ENCODE assay signal across 18 cellular contexts in the genomic region with DNA sequence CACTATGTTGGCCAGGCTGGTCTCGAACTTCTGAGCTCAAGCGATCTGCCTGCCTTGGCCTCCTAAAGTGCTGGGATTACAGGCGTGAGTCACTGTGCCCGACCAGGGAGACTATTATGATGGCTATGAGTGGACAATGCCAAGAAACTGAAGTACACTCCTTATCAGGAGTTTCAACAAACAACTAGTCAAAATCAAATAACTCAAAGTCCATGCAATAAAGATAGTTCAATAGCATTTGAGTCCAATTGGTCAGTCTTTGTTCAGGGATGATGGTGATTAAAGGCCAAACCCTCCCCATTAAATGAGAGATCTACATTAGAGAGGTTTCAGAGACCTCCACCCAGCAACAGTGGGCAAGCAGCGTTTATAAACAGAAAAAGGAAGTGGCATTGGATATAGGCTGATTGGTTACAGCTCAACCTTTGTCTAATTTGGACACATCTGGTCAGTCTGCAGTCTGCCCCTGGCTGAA. TPM values are rescaled to one million over a fixed set of nuclear protein-coding genes. Genes with fewer than 3 reads are reported as not detected.
DNase-seq lines count a peak whose midpoint lies in the region; ATAC-seq, FAIRE-seq and TF ChIP-seq lines count a peak whose summit lies in the region.
"Had no signal": no experiment of that assay in that cellular context is flagged by ENCODE, and none has a peak within 500 bp of the region (broad histone marks: within the 10 kb centered on the region; RNA-seq: fewer than 3 reads in every experiment).

No MANE protein-coding gene starts in this region.

- H3K18ac ChIP-seq in IMR-90 (ENCODE audit: low read depth, low read length), result no peak overlapping the region

- in situ Hi-C loops in IMR-90 (cut with MboI; ENCODE audit: low sequenced_read_pairs) (no loop called here), K562 (cut with MboI) (no loop called here)

- no peak overlapping the region for H2BK20ac ChIP-seq in IMR-90 (ENCODE audit: low read depth, low read length)

- H2AK9ac ChIP-seq in IMR-90 (replicated peaks; ENCODE audit: low read depth, low read length, poor library complexity), result no peak overlapping the region

- TF ChIP-seq POLR2A in IMR-90 (IDR thresholded peaks at IDR 0.05; ENCODE audit: low read depth, low read length) (no peak), K562 (conservative IDR thresholded peaks at IDR 0.05) (no peak), stomach (IDR thresholded peaks at IDR 0.05) (no peak)

- H4K20me1 ChIP-seq in IMR-90 (ENCODE audit: insufficient read depth, low read length), result no peaks in the 10 kb centered on the region
- peaks cover 4% of the 10 kb centered on the region; the same call in 1 of the 2 replicates for H4K20me1 ChIP-seq in K562 (replicated peaks; ENCODE audit: control insufficient read depth, insufficient read depth, low read length)

- H3K27me3 ChIP-seq in IMR-90 (ENCODE audit: control insufficient read depth, insufficient read depth, low read length) (peaks cover 16% of the 10 kb centered on the region), K562 (ENCODE audit: control insufficient read depth in 2 of 2, insufficient read depth in 2 of 2, low read length in 2 of 2) (peaks cover 35 to 59% of the 10 kb centered on the region in 2 experiments), liver (ENCODE audit: control insufficient read depth in 4 of 4, insufficient read depth in 4 of 4, low read length in 3 of 4) (no peaks in the 10 kb centered on the region), stomach (no peaks in the 10 kb centered on the region)

- H2AK5ac ChIP-seq in IMR-90 (ENCODE audit: low read depth, low read length), result no peak overlapping the region

- H3K36me3 ChIP-seq in IMR-90 (ENCODE audit: control insufficient read depth, insufficient read depth, low read length), result no peaks in the 10 kb centered on the region
- no peaks in the 10 kb centered on the region for H3K36me3 ChIP-seq in K562 (ENCODE audit: control insufficient read depth, insufficient read depth, low read length)
- no peaks in the 10 kb centered on the region for H3K36me3 ChIP-seq in liver (ENCODE audit: control insufficient read depth in 4 of 4, insufficient read depth in 3 of 4, low read depth in 1 of 4, low read length in 3 of 4)
- H3K36me3 ChIP-seq in stomach, result no peaks in the 10 kb centered on the region

- H2BK120ac ChIP-seq in IMR-90 (ENCODE audit: low read depth, low read length), result no peak overlapping the region

- dilution Hi-C loops in IMR-90 (cut with HindIII; ENCODE audit: low sequenced_read_pairs, unreplicated experiment), result no loop called here

- no peak overlapping the region for H3K56ac ChIP-seq in IMR-90 (ENCODE audit: extremely low read depth, insufficient read depth, low read length)

- H3K4ac ChIP-seq in IMR-90 (ENCODE audit: low read depth, low read length), result no peak overlapping the region

- H3K4me2 ChIP-seq in IMR-90 (ENCODE audit: low read depth, low read length) (no peak overlapping the region), K562 (ENCODE audit: insufficient read depth, low read length) (no peak overlapping the region)
- H3K4me2 ChIP-seq: A549 had no signal

- no peaks in the 10 kb centered on the region for H3K79me1 ChIP-seq in IMR-90 (ENCODE audit: low read depth in 1 of 2, low read length in 2 of 2)

- no peak overlapping the region for H3K23ac ChIP-seq in IMR-90 (ENCODE audit: low read depth, low read length)

- intact Hi-C loops in IMR-90 (cut with micrococcal nuclease) (no loop called here), K562 (cut with micrococcal nuclease) (no loop called here), stomach (cut with DNase I; ENCODE audit: low total_unique reads) (no loop called here)

- H3K27ac ChIP-seq in IMR-90 (ENCODE audit: insufficient read depth, low read length) (no peak overlapping the region), K562 (ENCODE audit: extremely low read depth, low read depth, low read length) (no peak overlapping the region), liver (ENCODE audit: low read depth in 1 of 2, low read length in 2 of 2) (peak overlapping the region; percentile 36 to 41), stomach (no peak overlapping the region)
- H3K27ac ChIP-seq: A549, C4-2B had no signal

- H2AFZ ChIP-seq in IMR-90 (replicated peaks; ENCODE audit: low read length, poor library complexity) (no peak overlapping the region), K562 (ENCODE audit: low read depth, low read length) (no peak overlapping the region)

- TF ChIP-seq RAD21 in IMR-90 (IDR thresholded peaks at IDR 0.05; ENCODE audit: low read length), result no peak
- TF ChIP-seq RAD21 in K562 (CRISPR knock-in tag; conservative IDR thresholded peaks at IDR 0.05 in 1 of 2, IDR thresholded peaks at IDR 0.05 in 1 of 2), result no peak
- no peak for TF ChIP-seq RAD21 in liver (IDR thresholded peaks at IDR 0.05)

- DNase-seq in IMR-90 (no peak), K562 (ENCODE audit: extremely low read depth in 1 of 4, low spot score in 3 of 4) (no peak), stomach (peak; percentile 40), middle frontal gyrus (ENCODE audit: extremely low spot score, low spot score) (no peak), RCC 7860 (ENCODE audit: low spot score) (no peak), NCI-H1105 treated with DMSO at 0.1 percent for 48 hours (lab: John Stamatoyannopoulos, UW) (no peak), NCI-H748 (lab: John Stamatoyannopoulos, UW; ENCODE audit: unreplicated experiment) (no peak)
- DNase-seq: DMS153, EL, H9, NCI-H1092, NCI-H1694 treated with DMSO at 0.1 percent for 48 hours, NCI-H446, NCI-H774 had no signal

- no peak overlapping the region for H4K91ac ChIP-seq in IMR-90 (ENCODE audit: insufficient read depth, low read depth, low read length)

- H3K4me3 ChIP-seq in IMR-90 (ENCODE audit: insufficient read depth, low read depth, low read length) (no peak overlapping the region), K562 (no peak overlapping the region), liver (ENCODE audit: low read depth in 1 of 3, low read length in 3 of 3) (no peak overlapping the region), stomach (no peak overlapping the region)
- H3K4me3 ChIP-seq: A549 had no signal

- no CpG with 5 or more reads among the region's 5 CpGs for WGBS in IMR-90 (ENCODE audit: extremely low coverage in 2 of 2, insufficient read length in 1 of 2), 2 experiments
- 7% methylated on average over 5 of the region's 5 CpGs for WGBS in K562 (ENCODE audit: insufficient coverage, low coverage, missing lambda C conversion rate)
- WGBS in liver, result 32% methylated on average over 5 of the region's 5 CpGs
- WGBS in stomach, 5 donors, result 38 to 55% (median 44%) methylated on average over 5 of the region's 5 CpGs

- no peak overlapping the region for H4K5ac ChIP-seq in IMR-90 (ENCODE audit: low read depth, low read length)

- CTCF ChIA-PET in IMR-90 (lab: Yijun Ruan, JAX), result no interaction called here
- CTCF ChIA-PET in K562 (lab: Yijun Ruan, JAX; ENCODE audit: low intra/inter-chr PET ratio), result interaction anchor here (1.4 kb wide), 1 partner anchor 11 kb away, joined by 5 read pairs; no protein-coding TSS in a partner anchor

- no peak overlapping the region for H2BK15ac ChIP-seq in IMR-90 (ENCODE audit: low read depth, low read length)

- TF ChIP-seq EP300 in K562 (IDR thresholded peaks at IDR 0.05; ENCODE audit: low read length) (no peak), stomach (IDR thresholded peaks at IDR 0.05) (no peak)

- TF ChIP-seq CTCF in IMR-90 (conservative IDR thresholded peaks at IDR 0.05; ENCODE audit: low read depth, low read length), result no peak
- TF ChIP-seq CTCF in K562 (IDR thresholded peaks at IDR 0.05 in 2 of 3, conservative IDR thresholded peaks at IDR 0.05 in 1 of 3; ENCODE audit: insufficient read depth in 2 of 3, low read depth in 1 of 3, low read length in 3 of 3), result no peak
- TF ChIP-seq CTCF in liver (IDR thresholded peaks at IDR 0.05; ENCODE audit: low read depth, low read length, missing input control), result no peak
- no peak for TF ChIP-seq CTCF in stomach (IDR thresholded peaks at IDR 0.05)

- FAIRE-seq in K562 (lab: Jason Lieb, UNC) (no peak), RCC 7860 (lab: Jason Lieb, UNC) (no peak)
- FAIRE-seq: A549 had no signal

- peak; percentile 48 for ATAC-seq in IMR-90 (ENCODE audit: low read depth)
- no peak for ATAC-seq in K562
- ATAC-seq: A549 had no signal

- BruUV-seq in IMR-90 (replicated peaks; lab: Mats Ljungman, UMichigan) (no TSS peak), K562 (replicated peaks; lab: Mats Ljungman, UMichigan) (no TSS peak)

- H3K9ac ChIP-seq in IMR-90 (ENCODE audit: low read depth, low read length), result no peak overlapping the region
- H3K9ac ChIP-seq in K562 (ENCODE audit: insufficient read depth in 1 of 2, low read depth in 2 of 2, low read length in 2 of 2), result no peak overlapping the region
- no peak overlapping the region for H3K9ac ChIP-seq in liver (ENCODE audit: low read depth in 1 of 2, low read length in 2 of 2)

- no peak overlapping the region for H2BK5ac ChIP-seq in IMR-90 (ENCODE audit: low read depth, low read length, poor library complexity, severe bottlenecking)

- H3K79me2 ChIP-seq in K562 (ENCODE audit: control insufficient read depth, insufficient read depth, low read length), result no peaks in the 10 kb centered on the region

- no peaks in the 10 kb centered on the region for H3K4me1 ChIP-seq in IMR-90 (ENCODE audit: control insufficient read depth, insufficient read depth, low read length)
- H3K4me1 ChIP-seq in K562 (replicated peaks in 1 of 2; ENCODE audit: control insufficient read depth in 2 of 2, insufficient read depth in 2 of 2, low read length in 2 of 2), result peaks cover 0 to 13% of the 10 kb centered on the region in 2 experiments; a peak in 1 of 5 replicates
- H3K4me1 ChIP-seq in liver (ENCODE audit: control insufficient read depth in 4 of 4, insufficient read depth in 4 of 4, low read length in 3 of 4), result peaks cover 0 to 11% (median 8%) of the 10 kb centered on the region in 4 donors
- no peaks in the 10 kb centered on the region for H3K4me1 ChIP-seq in stomach
- H3K4me1 ChIP-seq: A549 had no signal

- H3K9me3 ChIP-seq in IMR-90 (ENCODE audit: control insufficient read depth, insufficient read depth, low read length) (no peaks in the 10 kb centered on the region; the same call in 1 of the 2 replicates), K562 (replicated peaks; ENCODE audit: control insufficient read depth, insufficient read depth, low read depth, low read length) (no peaks in the 10 kb centered on the region), liver (ENCODE audit: control insufficient read depth in 4 of 4, low read length in 3 of 4) (no peaks in the 10 kb centered on the region), stomach (no peaks in the 10 kb centered on the region)
- H3K9me3 ChIP-seq: A549 had no signal

- H4K8ac ChIP-seq in IMR-90 (ENCODE audit: low read depth in 2 of 2, low read length in 2 of 2), result no peak overlapping the region

- no peak overlapping the region for H3K14ac ChIP-seq in IMR-90 (replicated peaks; ENCODE audit: low read depth, low read length)

- POLR2A ChIA-PET in IMR-90 (lab: Charles Lee; ENCODE audit: unreplicated experiment) (no interaction called here), K562 (lab: Yijun Ruan, JAX) (interaction anchor here (0.7 kb wide), 1 partner anchor 277 kb away, joined by 3 read pairs; no protein-coding TSS in a partner anchor)

- no peaks in the 10 kb centered on the region for H3K9me1 ChIP-seq in IMR-90 (ENCODE audit: insufficient read depth, low read length)
- H3K9me1 ChIP-seq in K562 (ENCODE audit: control insufficient read depth, insufficient read depth, low read length), result no peaks in the 10 kb centered on the region

RNA-seq across cellular contexts. Expression of a gene that starts 8.0 kb away (rescaled TPM):
- total RNA-seq in IMR-90 (2012; rRNA removed), result not detected in 2 replicates
- not detected in 2 replicates for polyA plus RNA-seq in IMR-90 (2012; rRNA removed)
- not detected in 2 replicates for polyA plus RNA-seq in IMR-90 (2012; cell fraction: cytosol; rRNA removed)
- 0.15 and 0.33 TPM in 2 replicates for polyA plus RNA-seq in IMR-90 (2012; cell fraction: nucleus; rRNA removed; ENCODE audit: low replicate concordance)
- total RNA-seq in K562 (2011; cell fraction: chromatin; rRNA removed; ENCODE audit: low replicate concordance), result 0.48 and 0.88 TPM in 2 replicates
- total RNA-seq in K562 (2011; cell fraction: nucleolus; rRNA removed), result 0.26 and 0.50 TPM in 2 replicates
- 0.59 and 0.76 TPM in 2 replicates for total RNA-seq in K562 (2011; cell fraction: nucleoplasm; rRNA removed)
- total RNA-seq in K562 (2014; rRNA removed), result not detected in 2 replicates
- not detected in 2 replicates for total RNA-seq in K562 (2014; rRNA removed; fragmentation: Illumina TruSeq; extraction: Trizol)
- 0.07 TPM in 1 of 2 replicates, not detected in the other for total RNA-seq in K562 (2015; rRNA removed; fragmentation: Illumina TruSeq; extraction: Trizol)
- 0.18 and 0.20 TPM in 2 replicates for total RNA-seq in K562 (2021)
- 0.06 and 0.09 TPM in 2 replicates for polyA plus RNA-seq in K562 (2011; rRNA removed)
- polyA plus RNA-seq in K562 (2011; cell fraction: cytosol; rRNA removed), result 0.03 and 0.19 TPM in 2 replicates
- polyA plus RNA-seq in K562 (2011; cell fraction: nucleus; rRNA removed), result 0.34 and 0.58 TPM in 2 replicates
- not detected in 2 replicates for polyA plus RNA-seq in K562 (2012)
- polyA plus RNA-seq in K562 (2014; fragmentation: Illumina TruSeq; extraction: Trizol), result 0.40 TPM in 1 of 2 replicates, not detected in the other
- polyA plus RNA-seq in K562 (2014; fragmentation: Nextera tagmentation; extraction: Ambion mirVana), result not detected
- 0.05 and 0.21 TPM in 2 replicates for polyA plus RNA-seq in K562 (2014; rRNA removed)
- 0.07 and 0.09 TPM in 2 replicates for polyA minus RNA-seq in K562 (2011; rRNA and poly(A)+ RNA removed)
- not detected in 2 replicates for polyA minus RNA-seq in K562 (2011; cell fraction: cytosol; rRNA and poly(A)+ RNA removed)
- polyA minus RNA-seq in K562 (2011; cell fraction: nucleus; rRNA and poly(A)+ RNA removed), result 0.22 TPM in 1 of 2 replicates, not detected in the other
- total RNA-seq in liver, result not detected
- polyA plus RNA-seq in liver, result not detected
- total RNA-seq in stomach, result 10 to 100 TPM in 1 of 5 donors, 1 to 10 TPM in 3, not detected in 1; 1.1 to 23.2 (median 3.0) TPM
- polyA plus RNA-seq in stomach, result under 1 TPM in 1 of 3 donors, not detected in 2; 0.05 TPM
- total RNA-seq: H9, RPMI7951 had no signal

RNA-seq across cellular contexts. Expression of a gene that starts 28.2 kb away (rescaled TPM):
- total RNA-seq in IMR-90 (2012; rRNA removed) (7.5 and 10.6 TPM in 2 replicates), K562 (2014; rRNA removed) (9.0 and 13.0 TPM in 2 replicates), K562 (2014; rRNA removed; fragmentation: Illumina TruSeq; extraction: Trizol) (7.6 and 9.1 TPM in 2 replicates), K562 (2015; rRNA removed; fragmentation: Illumina TruSeq; extraction: Trizol) (6.8 and 7.2 TPM in 2 replicates), K562 (2021) (12.6 and 13.9 TPM in 2 replicates), liver (1 to 10 TPM; 2.0 to 2.1 TPM), stomach (10 to 100 TPM in 2 of 5 donors, 1 to 10 TPM in 2, not detected in 1; 4.6 to 14.1 (median 11.2) TPM)
- polyA plus RNA-seq in IMR-90 (2012; rRNA removed) (15.4 and 15.5 TPM in 2 replicates), K562 (2011; rRNA removed) (27.6 and 30.2 TPM in 2 replicates), K562 (2014; fragmentation: Illumina TruSeq; extraction: Trizol) (15.6 and 17.0 TPM in 2 replicates), K562 (2014; fragmentation: Nextera tagmentation; extraction: Ambion mirVana) (1 to 10 TPM; 1.6 to 2.8 TPM), K562 (2014; rRNA removed) (10.9 and 13.0 TPM in 2 replicates), liver (1 to 10 TPM in 1 of 2 donors, under 1 TPM in 1; 0.60 to 1.9 TPM), stomach (1 to 10 TPM; 1.1 to 2.9 (median 1.5) TPM)
- 11.4 and 15.4 TPM in 2 replicates for polyA plus RNA-seq in IMR-90 (2012; cell fraction: cytosol; rRNA removed)
- polyA plus RNA-seq in IMR-90 (2012; cell fraction: nucleus; rRNA removed; ENCODE audit: low replicate concordance), result 7.2 and 8.4 TPM in 2 replicates
- 31.6 and 45.2 TPM in 2 replicates for total RNA-seq in K562 (2011; cell fraction: chromatin; rRNA removed; ENCODE audit: low replicate concordance)
- 32.4 and 38.0 TPM in 2 replicates for total RNA-seq in K562 (2011; cell fraction: nucleolus; rRNA removed)
- total RNA-seq in K562 (2011; cell fraction: nucleoplasm; rRNA removed), result 45.1 and 54.6 TPM in 2 replicates
- polyA plus RNA-seq in K562 (2011; cell fraction: cytosol; rRNA removed), result 70.9 and 80.2 TPM in 2 replicates
- polyA plus RNA-seq in K562 (2011; cell fraction: nucleus; rRNA removed), result 37.7 and 43.4 TPM in 2 replicates
- polyA plus RNA-seq in K562 (2012), result 10.1 and 12.8 TPM in 2 replicates
- polyA minus RNA-seq in K562 (2011; rRNA and poly(A)+ RNA removed), result 29.7 and 48.7 TPM in 2 replicates
- 18.2 and 21.3 TPM in 2 replicates for polyA minus RNA-seq in K562 (2011; cell fraction: cytosol; rRNA and poly(A)+ RNA removed)
- 16.7 and 17.2 TPM in 2 replicates for polyA minus RNA-seq in K562 (2011; cell fraction: nucleus; rRNA and poly(A)+ RNA removed)

RNA-seq across cellular contexts. Expression of a gene that starts 32.6 kb away (rescaled TPM):
- total RNA-seq in IMR-90 (2012; rRNA removed), result under 0.01 TPM in 2 replicates
- 0.12 and 0.19 TPM in 2 replicates for polyA plus RNA-seq in IMR-90 (2012; rRNA removed)
- 0.09 and 0.18 TPM in 2 replicates for polyA plus RNA-seq in IMR-90 (2012; cell fraction: cytosol; rRNA removed)
- polyA plus RNA-seq in IMR-90 (2012; cell fraction: nucleus; rRNA removed; ENCODE audit: low replicate concordance), result 0.11 and 0.34 TPM in 2 replicates
- 0.16 TPM in 1 of 2 replicates, not detected in the other for total RNA-seq in K562 (2011; cell fraction: chromatin; rRNA removed; ENCODE audit: low replicate concordance)
- under 0.01 TPM in 2 replicates for total RNA-seq in K562 (2011; cell fraction: nucleolus; rRNA removed)
- 0.07 and 0.08 TPM in 2 replicates for total RNA-seq in K562 (2011; cell fraction: nucleoplasm; rRNA removed)
- 0.05 TPM in 1 of 2 replicates, not detected in the other for total RNA-seq in K562 (2014; rRNA removed)
- total RNA-seq in K562 (2014; rRNA removed; fragmentation: Illumina TruSeq; extraction: Trizol), result not detected in 2 replicates
- total RNA-seq in K562 (2015; rRNA removed; fragmentation: Illumina TruSeq; extraction: Trizol), result not detected in 2 replicates
- 0.02 and 0.09 TPM in 2 replicates for total RNA-seq in K562 (2021)
- polyA plus RNA-seq in K562 (2011; rRNA removed), result 0.01 TPM in 1 of 2 replicates, not detected in the other
- polyA plus RNA-seq in K562 (2011; cell fraction: cytosol; rRNA removed), result 0.04 TPM in 1 of 2 replicates, not detected in the other
- not detected in 2 replicates for polyA plus RNA-seq in K562 (2011; cell fraction: nucleus; rRNA removed)
- not detected in 2 replicates for polyA plus RNA-seq in K562 (2012)
- polyA plus RNA-seq in K562 (2014; fragmentation: Illumina TruSeq; extraction: Trizol), result not detected in 2 replicates
- not detected for polyA plus RNA-seq in K562 (2014; fragmentation: Nextera tagmentation; extraction: Ambion mirVana)
- not detected in 2 replicates for polyA plus RNA-seq in K562 (2014; rRNA removed)
- polyA minus RNA-seq in K562 (2011; rRNA and poly(A)+ RNA removed), result 0.04 TPM in 1 of 2 replicates, not detected in the other
- not detected in 2 replicates for polyA minus RNA-seq in K562 (2011; cell fraction: cytosol; rRNA and poly(A)+ RNA removed)
- 0.11 and 0.13 TPM in 2 replicates for polyA minus RNA-seq in K562 (2011; cell fraction: nucleus; rRNA and poly(A)+ RNA removed)
- total RNA-seq in liver, result under 1 TPM; under 0.01 to 0.17 TPM
- polyA plus RNA-seq in liver, result not detected
- total RNA-seq in stomach, result under 1 TPM in 2 of 5 donors, not detected in 3; 0.29 to 0.73 TPM
- polyA plus RNA-seq in stomach, result under 1 TPM in 1 of 3 donors, not detected in 2; 0.23 TPM

RNA-seq across cellular contexts. Expression of a gene that starts 38.3 kb away (rescaled TPM):
- total RNA-seq in IMR-90 (2012; rRNA removed) (33.3 and 55.8 TPM in 2 replicates), K562 (2014; rRNA removed) (39.8 and 42.1 TPM in 2 replicates), K562 (2014; rRNA removed; fragmentation: Illumina TruSeq; extraction: Trizol) (65.5 and 81.6 TPM in 2 replicates), K562 (2015; rRNA removed; fragmentation: Illumina TruSeq; extraction: Trizol) (49.0 and 50.5 TPM in 2 replicates), K562 (2021) (89.2 and 91.8 TPM in 2 replicates), liver (10 to 100 TPM; 26.5 to 56.9 TPM), stomach (100 to 1,000 TPM in 2 of 5 donors, 10 to 100 TPM in 3; 29.8 to 192 (median 81.4) TPM)
- polyA plus RNA-seq in IMR-90 (2012; rRNA removed) (64.5 and 65.9 TPM in 2 replicates), K562 (2011; rRNA removed) (89.0 and 118 TPM in 2 replicates), K562 (2014; fragmentation: Illumina TruSeq; extraction: Trizol) (88.2 and 94.1 TPM in 2 replicates), K562 (2014; fragmentation: Nextera tagmentation; extraction: Ambion mirVana) (100 to 1,000 TPM; 252 to 288 TPM), K562 (2014; rRNA removed) (101 and 105 TPM in 2 replicates), liver (100 to 1,000 TPM in 1 of 2 donors, 10 to 100 TPM in 1; 66.1 to 123 TPM), stomach (100 to 1,000 TPM in 2 of 3 donors, 10 to 100 TPM in 1; 83.4 to 198 (median 171) TPM)
- 61.3 and 85.2 TPM in 2 replicates for polyA plus RNA-seq in IMR-90 (2012; cell fraction: cytosol; rRNA removed)
- polyA plus RNA-seq in IMR-90 (2012; cell fraction: nucleus; rRNA removed; ENCODE audit: low replicate concordance), result 24.9 and 50.1 TPM in 2 replicates
- 39.7 and 43.4 TPM in 2 replicates for total RNA-seq in K562 (2011; cell fraction: chromatin; rRNA removed; ENCODE audit: low replicate concordance)
- 27.6 and 28.0 TPM in 2 replicates for total RNA-seq in K562 (2011; cell fraction: nucleolus; rRNA removed)
- total RNA-seq in K562 (2011; cell fraction: nucleoplasm; rRNA removed), result 46.8 and 63.5 TPM in 2 replicates
- 44.7 and 87.3 TPM in 2 replicates for polyA plus RNA-seq in K562 (2011; cell fraction: cytosol; rRNA removed)
- 37.3 and 59.0 TPM in 2 replicates for polyA plus RNA-seq in K562 (2011; cell fraction: nucleus; rRNA removed)
- polyA plus RNA-seq in K562 (2012), result 113 TPM in 2 replicates
- polyA minus RNA-seq in K562 (2011; rRNA and poly(A)+ RNA removed), result 52.9 and 56.0 TPM in 2 replicates
- 27.2 and 28.1 TPM in 2 replicates for polyA minus RNA-seq in K562 (2011; cell fraction: cytosol; rRNA and poly(A)+ RNA removed)
- polyA minus RNA-seq in K562 (2011; cell fraction: nucleus; rRNA and poly(A)+ RNA removed), result 14.4 and 26.2 TPM in 2 replicates

Comparison
In these comparisons a context has a peak if more than half of its experiments do, and no peak if none do; other contexts are left out.
1. H3K27ac ChIP-seq: peak in liver (2 of 2); none in IMR-90 (single experiment), K562 (single experiment) and stomach (0 of 5).